ENCODE assay signal across 1 cellular context in genomic region chr6:140269766-140270165, GRCh38.
TF ChIP-seq lines count a peak whose summit lies in the region.

No MANE protein-coding gene starts in this region.

TF ChIP-seq in IMR-90, 13 proteins besides CTCF, POLR2A, EP300 and RAD21:
- TF ChIP-seq RCOR1 (IDR thresholded peaks at IDR 0.05; ENCODE audit: insufficient replicate concordance, low read length) (no peak), MAZ (IDR thresholded peaks at IDR 0.05; ENCODE audit: borderline replicate concordance, low read depth, low read length) (no peak), SMC3 (IDR thresholded peaks at IDR 0.05; ENCODE audit: low read depth, low read length) (no peak), BHLHE40 (IDR thresholded peaks at IDR 0.05; ENCODE audit: low read depth, low read length) (no peak), FOS (IDR thresholded peaks at IDR 0.05; ENCODE audit: low read depth, low read length) (no peak), CHD1 (IDR thresholded peaks at IDR 0.05; ENCODE audit: low read depth, low read length) (no peak), RFX5 (IDR thresholded peaks at IDR 0.05; ENCODE audit: low read depth, low read length) (no peak), USF2 (IDR thresholded peaks at IDR 0.05; ENCODE audit: low read depth, low read length) (no peak), MXI1 (IDR thresholded peaks at IDR 0.05; ENCODE audit: borderline replicate concordance, low read depth, low read length) (no peak), CEBPB (IDR thresholded peaks at IDR 0.05; ENCODE audit: low read depth, low read length) (no peak)
- TF ChIP-seq, protein P1, sequence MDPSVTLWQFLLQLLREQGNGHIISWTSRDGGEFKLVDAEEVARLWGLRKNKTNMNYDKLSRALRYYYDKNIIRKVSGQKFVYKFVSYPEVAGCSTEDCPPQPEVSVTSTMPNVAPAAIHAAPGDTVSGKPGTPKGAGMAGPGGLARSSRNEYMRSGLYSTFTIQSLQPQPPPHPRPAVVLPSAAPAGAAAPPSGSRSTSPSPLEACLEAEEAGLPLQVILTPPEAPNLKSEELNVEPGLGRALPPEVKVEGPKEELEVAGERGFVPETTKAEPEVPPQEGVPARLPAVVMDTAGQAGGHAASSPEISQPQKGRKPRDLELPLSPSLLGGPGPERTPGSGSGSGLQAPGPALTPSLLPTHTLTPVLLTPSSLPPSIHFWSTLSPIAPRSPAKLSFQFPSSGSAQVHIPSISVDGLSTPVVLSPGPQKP (IDR thresholded peaks at IDR 0.05; ENCODE audit: borderline replicate concordance, low read depth, low read length) = no peak
